Comparison of ENCODE assay signal across 8 cellular contexts in genomic region chr2:86195055-86195807, GRCh38. TPM values are rescaled to one million over a fixed set of nuclear protein-coding genes. Genes with fewer than 3 reads are reported as not detected.
A peak's percentile ranks its signal among the peaks of the same experiment; 100 is the strongest.
DNase-seq lines count a peak whose midpoint lies in the region; ATAC-seq and TF ChIP-seq lines count a peak whose summit lies in the region.

Gene IMMT, minus strand, starts transcription at chr2:86195462. Its CDS starts 80 bp downstream, at chr2:86195382.

- no peak for TF ChIP-seq CTCF in MM.1S (IDR thresholded peaks at IDR 0.05; ENCODE audit: low read length)
- no peak for TF ChIP-seq CTCF in foreskin keratinocyte (conservative IDR thresholded peaks at IDR 0.05)

- H4K20me1 ChIP-seq in MM.1S (ENCODE audit: insufficient read depth, low read length): peaks cover 14% of the 10 kb centered on the region; the same call in 1 of the 2 replicates

- H3K4me2 ChIP-seq in MM.1S (ENCODE audit: low read depth, low read length): peak within 1 kb of the TSS; percentile 91

- peak within 1 kb of the TSS; percentile 77 for H2AFZ ChIP-seq in MM.1S (ENCODE audit: low read length)
- H2AFZ ChIP-seq in neuron (ENCODE audit: low read depth, low read length): peak within 1 kb of the TSS; percentile 96

- peak within 1 kb of the TSS; percentile 98 for H3K4me3 ChIP-seq in HAP-1
- H3K4me3 ChIP-seq in MM.1S (ENCODE audit: low read length): peak within 1 kb of the TSS; percentile 98
- peak within 1 kb of the TSS; percentile 72 for H3K4me3 ChIP-seq in neuron (ENCODE audit: low read length)
- H3K4me3 ChIP-seq in subcutaneous abdominal adipose tissue (ENCODE audit: low read depth in 1 of 5, low read length in 5 of 5): peak within 1 kb of the TSS; percentile 81 to 96 (median 94)

- in situ Hi-C loops in HAP-1 (cut with MboI; ENCODE audit: low sequenced_read_pairs): loop anchor here (10.0 kb wide), 1 partner anchor 250 kb away; the partner anchor contains the start of gene KDM3A

- ATAC-seq in foreskin keratinocyte: peak; percentile 94

- H3F3A ChIP-seq in MM.1S (ENCODE audit: insufficient read depth, low read length): peaks cover 26% of the 10 kb centered on the region

- H3K27me3 ChIP-seq in HAP-1 (ENCODE audit: low read depth) (no peaks in the 10 kb centered on the region), MM.1S (replicated peaks; ENCODE audit: insufficient read depth, low read length) (no peaks in the 10 kb centered on the region), foreskin keratinocyte (no peaks in the 10 kb centered on the region), neuron (ENCODE audit: insufficient read depth, low read length) (no peaks in the 10 kb centered on the region), subcutaneous abdominal adipose tissue (ENCODE audit: control insufficient read depth in 5 of 5, insufficient read depth in 4 of 5, low read length in 5 of 5) (no peaks in the 10 kb centered on the region)

- no peaks in the 10 kb centered on the region for H3K9me2 ChIP-seq in MM.1S (replicated peaks; ENCODE audit: insufficient read depth, low read length)

- DNase-seq in HAP-1 (ENCODE audit: low spot score in 2 of 2): peak; percentile 96 to 97
- DNase-seq in MM.1S: peak; percentile 95
- peak; percentile 97 for DNase-seq in SIG-M5 treated with dmso at 0.1 percent for 504 hours (lab: John Stamatoyannopoulos, UW; ENCODE audit: unreplicated experiment)
- DNase-seq in activated gamma-delta T cell treated with anti-CD3 and anti-CD28 coated beads, Interleukin-2, amount 50 U/mL, for 16 hours (ENCODE audit: low read depth): peak; percentile 83
- peak; percentile 93 to 94 for DNase-seq in foreskin keratinocyte

- no peaks in the 10 kb centered on the region for H3K9me3 ChIP-seq in ES-I3 (ENCODE audit: control insufficient read depth, insufficient read depth, low read length)
- no peaks in the 10 kb centered on the region for H3K9me3 ChIP-seq in HAP-1
- H3K9me3 ChIP-seq in MM.1S (replicated peaks; ENCODE audit: insufficient read depth, low read length): no peaks in the 10 kb centered on the region
- H3K9me3 ChIP-seq in neuron (ENCODE audit: low read length): no peaks in the 10 kb centered on the region
- H3K9me3 ChIP-seq in subcutaneous abdominal adipose tissue (ENCODE audit: control insufficient read depth in 5 of 5, low read length in 5 of 5): no peaks in the 10 kb centered on the region

- H3K36me3 ChIP-seq in ES-I3 (ENCODE audit: insufficient read depth, low read length) (no peaks in the 10 kb centered on the region), HAP-1 (replicated peaks) (no peaks in the 10 kb centered on the region; the same call in none of the 2 replicates), MM.1S (replicated peaks; ENCODE audit: insufficient read depth, low read length) (0 out of 2 replicates have a peak, but pooled peaks cover 2% of the 10 kb centered on the region), neuron (ENCODE audit: insufficient read depth, low read length) (peaks cover under 1% of the 10 kb centered on the region), subcutaneous abdominal adipose tissue (ENCODE audit: control insufficient read depth in 5 of 5, insufficient read depth in 5 of 5, low read length in 5 of 5) (peaks cover 0 to 3% (median 0%) of the 10 kb centered on the region in 5 donors)

- H3K4me1 ChIP-seq in ES-I3 (ENCODE audit: insufficient read depth, low read length): peaks cover 5% of the 10 kb centered on the region; the same call in 1 of the 2 replicates
- H3K4me1 ChIP-seq in HAP-1: peaks cover 10% of the 10 kb centered on the region
- H3K4me1 ChIP-seq in MM.1S (ENCODE audit: low read length): peaks cover 19% of the 10 kb centered on the region
- peaks cover 16% of the 10 kb centered on the region for H3K4me1 ChIP-seq in foreskin keratinocyte
- peaks cover 15% of the 10 kb centered on the region for H3K4me1 ChIP-seq in neuron (ENCODE audit: insufficient read depth, low read length)
- H3K4me1 ChIP-seq in subcutaneous abdominal adipose tissue (ENCODE audit: control insufficient read depth in 5 of 5, insufficient read depth in 5 of 5, low read length in 5 of 5): peaks cover 8 to 50% (median 43%) of the 10 kb centered on the region in 5 donors

- H3K9ac ChIP-seq in ES-I3 (ENCODE audit: low read depth, low read length) (peak within 1 kb of the TSS; percentile 97), MM.1S (ENCODE audit: low read length) (peak within 1 kb of the TSS; percentile 99), subcutaneous abdominal adipose tissue (ENCODE audit: low read length in 5 of 5) (peak within 1 kb of the TSS; percentile 56 to 92 (median 91))

- H3K27ac ChIP-seq in MM.1S (ENCODE audit: low read length): peak within 1 kb of the TSS; percentile 99
- peak within 1 kb of the TSS; percentile 81 for H3K27ac ChIP-seq in foreskin keratinocyte
- peak within 1 kb of the TSS; percentile 97 for H3K27ac ChIP-seq in subcutaneous abdominal adipose tissue (ENCODE audit: low read depth, low read length)

- peaks cover 63% of the 10 kb centered on the region for H3K79me2 ChIP-seq in MM.1S (ENCODE audit: low read length)

RNA-seq across cellular contexts. Expression of gene IMMT, which starts in this region (rescaled TPM):
- 95.6 and 105 TPM in 2 replicates for total RNA-seq in foreskin keratinocyte
- polyA plus RNA-seq in foreskin keratinocyte: 70.3 and 79.4 TPM in 2 replicates

Comparison
In these comparisons a context has a peak if more than half of its experiments do, and no peak if none do; other contexts are left out.
1. Peak in every context shown above with its lines: DNase-seq, ATAC-seq, H3K4me3 ChIP-seq and H3K27ac ChIP-seq.